In genomic region chr22:44272330-44272729, GRCh38 we compare ENCODE assay signal across 20 cellular contexts. TPM values are rescaled to one million over a fixed set of nuclear protein-coding genes. Genes with fewer than 3 reads are reported as not detected.
DNase-seq lines count a peak whose midpoint lies in the region; ATAC-seq and TF ChIP-seq lines count a peak whose summit lies in the region.
"Had no signal": no experiment of that assay in that cellular context is flagged by ENCODE, and none has a peak within 500 bp of the region (broad histone marks: within the 10 kb centered on the region; RNA-seq: fewer than 3 reads in every experiment).

No MANE protein-coding gene starts in this region.

- H3K9me3 Mint-ChIP-seq in brain: peaks cover 0 to 3% (median 0%) of the 10 kb centered on the region in 5 experiments
- H3K9me3 Mint-ChIP-seq: CD8-positive, alpha-beta T cell had no signal

- H3K36me3 Mint-ChIP-seq in brain: no peaks in the 10 kb centered on the region
- H3K36me3 Mint-ChIP-seq: CD8-positive, alpha-beta T cell had no signal

- peaks cover 72% of the 10 kb centered on the region for H3K4me1 Mint-ChIP-seq in brain

- H3K4me2 ChIP-seq in BLaER1 (peak overlapping the region; percentile 67), hepatocyte (no peak overlapping the region)

- no peaks in the 10 kb centered on the region for H3K27me3 Mint-ChIP-seq in brain

- no peak for ATAC-seq in GM18502 (IDR thresholded peaks at IDR 0.05; ENCODE audit: poor library complexity, unreplicated experiment)
- ATAC-seq in left lobe of liver: no peak
- ATAC-seq: CD8-positive, alpha-beta T cell had no signal

- no peak for DNase-seq in hepatocyte (ENCODE audit: low spot score)
- DNase-seq in posterior vena cava (ENCODE audit: low spot score): peak; percentile 35
- DNase-seq in ecto neural progenitor cell (ENCODE audit: low spot score): no peak
- DNase-seq in NK-92 treated with Interleukin-12 subunit alpha and Interleukin-12 subunit beta, amount 100 ng/mL, for 24 hours (lab: John Stamatoyannopoulos, UW): no peak
- no peak for DNase-seq in left lobe of liver (ENCODE audit: low spot score)
- DNase-seq: Calu3; CD8-positive, alpha-beta T cell; DMS53; IMR-90; NCI-H1417 treated with DMSO at 0.1 percent for 48 hours; NCI-H2029; NCI-H2171; NCI-H526; SHP77 had no signal

- H3K9me2 ChIP-seq in hepatocyte (replicated peaks; ENCODE audit: insufficient read depth): no peaks in the 10 kb centered on the region

- H3K27ac ChIP-seq in BLaER1 (no peak overlapping the region), hepatocyte (peak overlapping the region; percentile 40)
- H3K27ac ChIP-seq: SK-N-MC had no signal

- H4K20me1 ChIP-seq in BLaER1 (peaks cover 58% of the 10 kb centered on the region; the same call in 1 of the 2 replicates), hepatocyte (ENCODE audit: insufficient read depth, poor library complexity, severe bottlenecking) (no peaks in the 10 kb centered on the region)

- H3K4me1 ChIP-seq in BLaER1: peaks cover 88% of the 10 kb centered on the region
- H3K4me1 ChIP-seq in hepatocyte (ENCODE audit: insufficient read depth): no peaks in the 10 kb centered on the region
- H3K4me1 ChIP-seq: HAP-1 had no signal

- H3K27me3 ChIP-seq in BLaER1 (peaks cover 75% of the 10 kb centered on the region), hepatocyte (no peaks in the 10 kb centered on the region)

- no peak for TF ChIP-seq CTCF in brain (conservative IDR thresholded peaks at IDR 0.05)
- no peak for TF ChIP-seq CTCF in hepatocyte (IDR thresholded peaks at IDR 0.05; ENCODE audit: poor library complexity)

- H3K36me3 ChIP-seq in BLaER1 (no peaks in the 10 kb centered on the region), hepatocyte (replicated peaks; ENCODE audit: insufficient read depth, low read depth) (no peaks in the 10 kb centered on the region)
- H3K36me3 ChIP-seq: HAP-1 had no signal

- H3K27ac Mint-ChIP-seq in brain: peak overlapping the region in 4 of 5 experiments; percentile 17 to 91 (median 70)
- H3K27ac Mint-ChIP-seq: CD8-positive, alpha-beta T cell had no signal

- no peak overlapping the region for H3K4me3 ChIP-seq in BLaER1
- H3K4me3 ChIP-seq in hepatocyte: no peak overlapping the region
- H3K4me3 ChIP-seq: HAP-1, SK-N-MC had no signal

- H3K79me2 ChIP-seq in hepatocyte: no peaks in the 10 kb centered on the region

- no peak overlapping the region for H2AFZ ChIP-seq in hepatocyte

- peak overlapping the region in 1 of 5 experiments; percentile 15 for H3K4me3 Mint-ChIP-seq in brain
- H3K4me3 Mint-ChIP-seq: CD8-positive, alpha-beta T cell had no signal

- 55% methylated on average over 5 of the region's 5 CpGs for WGBS in hepatocyte (ENCODE audit: low lambda C conversion rate, missing lambda C conversion rate)

- no peak overlapping the region for H3K9ac ChIP-seq in BLaER1

- H3K9me3 ChIP-seq in BLaER1: no peaks in the 10 kb centered on the region
- H3K9me3 ChIP-seq in hepatocyte (ENCODE audit: low read depth): no peaks in the 10 kb centered on the region
- H3K9me3 ChIP-seq: HAP-1 had no signal

- intact Hi-C loops in posterior vena cava (cut with DNase I): no loop called here

RNA-seq across cellular contexts. Expression of gene SHISAL1, which starts 40.4 kb away (rescaled TPM):
- polyA plus RNA-seq in brain (ENCODE audit: insufficient read depth, low read depth, low replicate concordance) (22.9 TPM), hepatocyte (0.36 and 0.66 TPM in 2 replicates)
- total RNA-seq in hepatocyte (1.8 and 2.4 TPM in 2 replicates), posterior vena cava (10 to 100 TPM in 1 of 2 donors, 1 to 10 TPM in 1; 9.8 to 12.7 TPM), left lobe of liver (0.10 TPM)
- total RNA-seq: Calu3; CD8-positive, alpha-beta T cell; OCI-LY7 had no signal
